22 cellular contexts compared by ENCODE assay signal in the genomic region with DNA sequence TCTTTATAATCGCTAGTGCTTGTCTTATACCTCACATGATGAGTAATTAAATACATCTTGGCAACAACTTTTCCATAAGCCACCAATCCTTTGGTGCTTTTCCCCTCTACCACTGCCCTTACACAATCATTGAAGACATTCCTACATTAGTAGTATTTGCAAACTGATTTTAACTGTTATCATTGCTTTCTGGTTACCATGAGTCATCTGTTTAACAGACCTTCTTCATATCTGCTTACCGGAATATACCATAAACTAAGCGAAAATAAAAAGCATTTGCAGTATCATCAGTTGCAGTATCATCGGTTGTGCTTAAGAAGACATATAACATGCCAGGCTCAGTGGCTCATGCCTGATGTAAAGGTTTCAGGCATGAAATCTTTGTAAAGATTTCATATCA. TPM values are rescaled to one million over a fixed set of nuclear protein-coding genes. Genes with fewer than 3 reads are reported as not detected.
DNase-seq lines count a peak whose midpoint lies in the region; ATAC-seq, FAIRE-seq and TF ChIP-seq lines count a peak whose summit lies in the region.
"Had no signal": no experiment of that assay in that cellular context is flagged by ENCODE, and none has a peak within 500 bp of the region (broad histone marks: within the 10 kb centered on the region; RNA-seq: fewer than 3 reads in every experiment).

No MANE protein-coding gene starts in this region.

- no peak for TF ChIP-seq RAD21 in A549 (conservative IDR thresholded peaks at IDR 0.05 in 1 of 2, IDR thresholded peaks at IDR 0.05 in 1 of 2)

- TF ChIP-seq EP300 in A549 (IDR thresholded peaks at IDR 0.05), result no peak

- POLR2A ChIA-PET in A549 (lab: Yijun Ruan, JAX), result no interaction called here

- H4K20me1 ChIP-seq in hepatocyte (ENCODE audit: insufficient read depth, poor library complexity, severe bottlenecking) (no peaks in the 10 kb centered on the region), MM.1S (ENCODE audit: insufficient read depth, low read length) (no peaks in the 10 kb centered on the region)

- no peaks in the 10 kb centered on the region for H3K4me1 ChIP-seq in A549
- no peaks in the 10 kb centered on the region for H3K4me1 ChIP-seq in hepatocyte (ENCODE audit: insufficient read depth)
- no peaks in the 10 kb centered on the region for H3K4me1 ChIP-seq in MM.1S (ENCODE audit: low read length)
- H3K4me1 ChIP-seq: BE2C had no signal

- CTCF ChIA-PET in A549 (lab: Yijun Ruan, JAX), result interaction anchor here (1.2 kb wide), 1 partner anchor 112 kb away, joined by 4 read pairs; no protein-coding TSS in a partner anchor

- no peaks in the 10 kb centered on the region for H3F3A ChIP-seq in MM.1S (ENCODE audit: insufficient read depth, low read length)

- ATAC-seq in A549 (no peak), GM18909 (IDR thresholded peaks at IDR 0.05; ENCODE audit: poor library complexity, unreplicated experiment) (no peak), esophagus mucosa (no peak)
- ATAC-seq: HepG2 had no signal

- H3K27ac ChIP-seq in A549 (no peak overlapping the region), hepatocyte (peak overlapping the region; percentile 17), MM.1S (ENCODE audit: low read length) (no peak overlapping the region)
- H3K27ac ChIP-seq: 22Rv1, KMS-11, SK-N-MC had no signal

- H3K4me3 ChIP-seq in A549 (no peak overlapping the region), choroid plexus epithelial cell (ENCODE audit: low read depth, low read length) (no peak overlapping the region), hepatocyte (no peak overlapping the region), MM.1S (ENCODE audit: low read length) (no peak overlapping the region)
- H3K4me3 ChIP-seq: SK-N-MC had no signal

- 39% methylated on average over 4 of the region's 4 CpGs for WGBS in A549 (ENCODE audit: missing lambda C conversion rate)
- 48% methylated on average over 4 of the region's 4 CpGs for WGBS in hepatocyte (ENCODE audit: low lambda C conversion rate, missing lambda C conversion rate)

- no peak for DNase-seq in A549 (ENCODE audit: low read depth in 1 of 2, low spot score in 1 of 2)
- peak; percentile 51 for DNase-seq in HS-5 (ENCODE audit: low read depth)
- peak; percentile 41 for DNase-seq in choroid plexus epithelial cell (ENCODE audit: low read depth)
- DNase-seq in hepatocyte (ENCODE audit: low spot score), result no peak
- no peak for DNase-seq in MM.1S
- DNase-seq in DMS153 (lab: John Stamatoyannopoulos, UW), result no peak
- DNase-seq: BE2C; CD4-positive, CD25-positive, alpha-beta regulatory T cell; COR-L47; NCI-H1436; NCI-H2029 treated with DMSO at 0.1 percent for 48 hours; NCI-H2171; NCI-H446; NCI-H69; Right ventricle myocardium superior had no signal

- H3K4me2 ChIP-seq in A549 (no peak overlapping the region), hepatocyte (no peak overlapping the region), MM.1S (ENCODE audit: low read depth, low read length) (no peak overlapping the region)
- H3K4me2 ChIP-seq: KMS-11 had no signal

- H3K9ac ChIP-seq in MM.1S (ENCODE audit: low read length), result no peak overlapping the region
- H3K9ac ChIP-seq: KMS-11 had no signal

- H3K9me3 ChIP-seq in A549 (no peaks in the 10 kb centered on the region), hepatocyte (ENCODE audit: low read depth) (no peaks in the 10 kb centered on the region), MM.1S (replicated peaks; ENCODE audit: insufficient read depth, low read length) (no peaks in the 10 kb centered on the region)
- H3K9me3 ChIP-seq: BE2C had no signal

- no peaks in the 10 kb centered on the region for H3K79me2 ChIP-seq in hepatocyte
- H3K79me2 ChIP-seq in MM.1S (ENCODE audit: low read length), result no peaks in the 10 kb centered on the region

- TF ChIP-seq CTCF in A549 (IDR thresholded peaks at IDR 0.05) (no peak), choroid plexus epithelial cell (conservative IDR thresholded peaks at IDR 0.05; ENCODE audit: low read depth, low read length) (no peak), hepatocyte (IDR thresholded peaks at IDR 0.05; ENCODE audit: poor library complexity) (no peak), MM.1S (IDR thresholded peaks at IDR 0.05; ENCODE audit: low read length) (no peak)

- FAIRE-seq in A549 (lab: Jason Lieb, UNC), result peak; percentile 68
- FAIRE-seq: GM12892, HepG2 had no signal

- no peak for TF ChIP-seq POLR2A in A549 (IDR thresholded peaks at IDR 0.05; ENCODE audit: low read length)

- H2AFZ ChIP-seq in hepatocyte (no peak overlapping the region), MM.1S (ENCODE audit: low read length) (no peak overlapping the region)

- H3K9me2 ChIP-seq in hepatocyte (replicated peaks; ENCODE audit: insufficient read depth), result no peaks in the 10 kb centered on the region
- H3K9me2 ChIP-seq in MM.1S (replicated peaks; ENCODE audit: insufficient read depth, low read length), result no peaks in the 10 kb centered on the region

- H3K36me3 ChIP-seq in hepatocyte (replicated peaks; ENCODE audit: insufficient read depth, low read depth) (no peaks in the 10 kb centered on the region), MM.1S (replicated peaks; ENCODE audit: insufficient read depth, low read length) (no peaks in the 10 kb centered on the region)
- H3K36me3 ChIP-seq: BE2C had no signal

- H3K27me3 ChIP-seq in hepatocyte (no peaks in the 10 kb centered on the region), MM.1S (replicated peaks; ENCODE audit: insufficient read depth, low read length) (no peaks in the 10 kb centered on the region)
- H3K27me3 ChIP-seq: BE2C had no signal

TF ChIP-seq in A549, 52 proteins besides CTCF, POLR2A, EP300 and RAD21:
- TF ChIP-seq GATA3 (IDR thresholded peaks at IDR 0.05; ENCODE audit: borderline replicate concordance) (no peak), KDM1A (IDR thresholded peaks at IDR 0.05; ENCODE audit: low read depth) (no peak), KDM5A (IDR thresholded peaks at IDR 0.05) (no peak)

RNA-seq across cellular contexts. Expression of gene PLEKHA5, which starts 54.8 kb away (rescaled TPM):
- polyA plus RNA-seq in A549 (2011; rRNA removed), result 13.2 and 14.0 TPM in 2 replicates
- 2.7 and 2.9 TPM in 2 replicates for polyA plus RNA-seq in A549 (2012; cell fraction: cytosol; rRNA removed)
- 2.6 and 3.6 TPM in 2 replicates for polyA plus RNA-seq in A549 (2012; cell fraction: nucleus; rRNA removed)
- polyA plus RNA-seq in A549 (2017; fragmentation: RNase III; extraction: RNeasy Plus Mini Kit Qiagen cat#74134 plus additional on column Dnase treatment), result 6.1 to 8.6 TPM (median 7.6 TPM) in 3 replicates
- 9.9 and 11.5 TPM in 2 replicates for polyA minus RNA-seq in A549 (2011; rRNA and poly(A)+ RNA removed)
- 39.6 and 39.7 TPM in 2 replicates for total RNA-seq in hepatocyte
- polyA plus RNA-seq in hepatocyte, result 32.2 and 39.3 TPM in 2 replicates
- total RNA-seq in esophagus mucosa, result 32.7 TPM

Comparison
In these comparisons a context has a peak if more than half of its experiments do, and no peak if none do; other contexts are left out.
1. DNase-seq: peak in HS-5 (single experiment) and choroid plexus epithelial cell (single experiment); none in A549 (0 of 2), hepatocyte (single experiment), MM.1S (single experiment) and DMS153 (single experiment).